Comparison of ENCODE assay signal across 8 cellular contexts in genomic region chr15:72599855-72600464, GRCh38. TPM values are rescaled to one million over a fixed set of nuclear protein-coding genes. Genes with fewer than 3 reads are reported as not detected.
DNase-seq lines count a peak whose midpoint lies in the region; ATAC-seq, FAIRE-seq and TF ChIP-seq lines count a peak whose summit lies in the region.

No MANE protein-coding gene starts in this region.

- no peaks in the 10 kb centered on the region for H3K4me1 Mint-ChIP-seq in stimulated activated naive CD8-positive, alpha-beta T cell treated with anti-CD3 and anti-CD28 coated beads, Interleukin-15, amount 100 ng/mL, for 72 hours

- no peaks in the 10 kb centered on the region for H3K9me2 ChIP-seq in Loucy (replicated peaks; ENCODE audit: low read depth, low read length)

- no peak overlapping the region for H3K27ac Mint-ChIP-seq in stimulated activated naive CD8-positive, alpha-beta T cell treated with anti-CD3 and anti-CD28 coated beads, Interleukin-15, amount 100 ng/mL, for 72 hours

- H3K9ac ChIP-seq in Loucy (ENCODE audit: low read depth, low read length, poor library complexity, severe bottlenecking), result no peak overlapping the region

- no peak for FAIRE-seq in small intestine (lab: Jason Lieb, UNC)

- H4K20me1 ChIP-seq in Loucy (ENCODE audit: insufficient read depth, low read length, poor library complexity, severe bottlenecking), result no peaks in the 10 kb centered on the region

- H3K79me2 ChIP-seq in Loucy (ENCODE audit: insufficient read depth, low read length), result no peaks in the 10 kb centered on the region

- no peaks in the 10 kb centered on the region for H3F3A ChIP-seq in Loucy (ENCODE audit: low read depth)

- no peaks in the 10 kb centered on the region for H3K9me3 ChIP-seq in Loucy (ENCODE audit: insufficient read depth, low read depth, low read length)
- H3K9me3 ChIP-seq in small intestine (ENCODE audit: control insufficient read depth, low read depth), result no peaks in the 10 kb centered on the region

- no peak overlapping the region for H3K4me2 ChIP-seq in Loucy (ENCODE audit: low read depth, low read length, poor library complexity, severe bottlenecking)

- H3K4me1 ChIP-seq in Loucy (ENCODE audit: insufficient read depth, low read length, poor library complexity, severe bottlenecking), result no peaks in the 10 kb centered on the region
- H3K4me1 ChIP-seq in small intestine (ENCODE audit: control insufficient read depth in 2 of 2, insufficient read depth in 1 of 2, low read depth in 1 of 2, low read length in 1 of 2), result no peaks in the 10 kb centered on the region

- DNase-seq in stimulated activated naive CD8-positive, alpha-beta T cell treated with anti-CD3 and anti-CD28 coated beads, Interleukin-15, Interleukin-2, amounts not matched to agents 100 U/mL and 50 U/mL, for 24 hours, result peak; percentile 19
- no peak for DNase-seq in stimulated activated naive CD8-positive, alpha-beta T cell treated with anti-CD3 and anti-CD28 coated beads, Interleukin-15, amount 100 ng/mL, for 72 hours
- peak; percentile 56 for DNase-seq in glomerular visceral epithelial cell (ENCODE audit: extremely low spot score)
- DNase-seq in small intestine, result peak; percentile 44

- H3K9me3 Mint-ChIP-seq in stimulated activated naive CD8-positive, alpha-beta T cell treated with anti-CD3 and anti-CD28 coated beads, Interleukin-15, amount 100 ng/mL, for 72 hours, result no peaks in the 10 kb centered on the region

- TF ChIP-seq CTCF in Loucy (conservative IDR thresholded peaks at IDR 0.05; ENCODE audit: low read length) (peak; percentile 77), WI38 (IDR thresholded peaks at IDR 0.05; ENCODE audit: low read depth, low read length) (peak; percentile 44; the same call in 1 of the 2 replicates)

- no peak overlapping the region for H2AFZ ChIP-seq in Loucy (ENCODE audit: low read length)

- no peak overlapping the region for H3K27ac ChIP-seq in small intestine (ENCODE audit: low read depth in 1 of 2, low read length in 1 of 2)

- no peaks in the 10 kb centered on the region for H3K27me3 Mint-ChIP-seq in stimulated activated naive CD8-positive, alpha-beta T cell treated with anti-CD3 and anti-CD28 coated beads, Interleukin-15, amount 100 ng/mL, for 72 hours

- H3K4me3 ChIP-seq in Loucy (ENCODE audit: low read length, poor library complexity, severe bottlenecking), result no peak overlapping the region
- H3K4me3 ChIP-seq in WI38 (ENCODE audit: low read depth, low read length), result no peak overlapping the region
- no peak overlapping the region for H3K4me3 ChIP-seq in small intestine (ENCODE audit: low read depth in 1 of 2, low read length in 2 of 2)

- H3K36me3 ChIP-seq in Loucy (ENCODE audit: insufficient read depth, low read length), result no peaks in the 10 kb centered on the region
- no peaks in the 10 kb centered on the region for H3K36me3 ChIP-seq in small intestine (ENCODE audit: control insufficient read depth in 2 of 2, insufficient read depth in 2 of 2, low read length in 2 of 2)

- H3K27me3 ChIP-seq in Loucy (ENCODE audit: insufficient read depth, low read length, poor library complexity, severe bottlenecking), result no peaks in the 10 kb centered on the region
- no peaks in the 10 kb centered on the region for H3K27me3 ChIP-seq in small intestine (ENCODE audit: control insufficient read depth in 2 of 2, insufficient read depth in 2 of 2, low read length in 2 of 2)

- no peak for ATAC-seq in stimulated activated naive CD8-positive, alpha-beta T cell treated with anti-CD3 and anti-CD28 coated beads, Interleukin-15, Interleukin-2, amounts not matched to agents 100 U/mL and 50 U/mL, for 24 hours
- ATAC-seq in stimulated activated naive CD8-positive, alpha-beta T cell treated with anti-CD3 and anti-CD28 coated beads, Interleukin-15, amount 100 ng/mL, for 72 hours, result no peak
- ATAC-seq in HG02884 (IDR thresholded peaks at IDR 0.05; ENCODE audit: unreplicated experiment), result no peak
- ATAC-seq in HG03439 (IDR thresholded peaks at IDR 0.05; ENCODE audit: unreplicated experiment), result no peak

- 10 to 18% (median 12%) methylated on average over 2 of the region's 2 CpGs for WGBS in small intestine, 3 donors

- no peak overlapping the region for H3K4me3 Mint-ChIP-seq in stimulated activated naive CD8-positive, alpha-beta T cell treated with anti-CD3 and anti-CD28 coated beads, Interleukin-15, amount 100 ng/mL, for 72 hours

RNA-seq across cellular contexts. Expression of gene GOLGA6B, which starts 54.5 kb away (rescaled TPM):
- not detected for polyA plus RNA-seq in small intestine

Comparison
In these comparisons a context has a peak if more than half of its experiments do, and no peak if none do; other contexts are left out.
1. DNase-seq: peak in stimulated activated naive CD8-positive, alpha-beta T cell treated with anti-CD3 and anti-CD28 coated beads, Interleukin-15, Interleukin-2, amounts not matched to agents 100 U/mL and 50 U/mL, for 24 hours (single experiment), glomerular visceral epithelial cell (single experiment) and small intestine (single experiment); none in stimulated activated naive CD8-positive, alpha-beta T cell treated with anti-CD3 and anti-CD28 coated beads, Interleukin-15, amount 100 ng/mL, for 72 hours (0 of 2).